ENCODE assay signal across 30 cellular contexts in the genomic region with DNA sequence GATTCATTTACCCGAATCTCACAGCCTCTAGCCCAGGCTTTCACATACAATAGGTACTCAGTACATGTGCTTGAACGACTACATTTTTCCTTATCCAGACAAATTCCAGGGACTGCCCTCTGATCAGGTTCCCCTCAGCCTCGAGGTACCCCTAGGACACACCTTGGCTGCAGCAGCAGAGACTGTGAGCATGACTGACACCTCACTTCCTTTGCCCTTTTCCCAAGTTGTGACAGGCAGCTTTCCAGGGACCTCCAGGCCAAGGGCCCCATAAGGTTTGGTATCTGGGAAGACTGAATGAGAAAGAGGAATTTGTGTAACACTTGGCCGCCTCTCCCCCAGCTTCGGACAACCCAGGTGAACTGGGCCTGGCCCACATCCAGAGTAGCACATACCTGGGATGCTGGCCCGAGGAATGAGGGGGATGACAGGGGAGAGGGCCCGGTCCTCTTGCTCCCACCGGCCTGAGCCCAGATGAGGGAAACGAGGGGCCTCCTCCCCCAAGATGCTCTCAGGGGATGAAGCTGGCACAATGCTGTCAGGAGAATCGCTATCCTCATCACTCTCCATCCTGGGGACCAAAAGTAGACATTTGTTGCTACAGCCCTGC. TPM values are rescaled to one million over a fixed set of nuclear protein-coding genes. Genes with fewer than 3 reads are reported as not detected.
"Had no signal": no experiment of that assay in that cellular context is flagged by ENCODE, and none has a peak within 500 bp of the region (broad histone marks: within the 10 kb centered on the region; RNA-seq: fewer than 3 reads in every experiment).

No MANE protein-coding gene starts in this region.

- H3K27ac ChIP-seq: breast epithelium, colonic mucosa, left ventricle myocardium inferior, pancreas, psoas muscle, right atrium auricular region, stomach, transverse colon, WERI-Rb-1 had no signal

- FAIRE-seq: pancreas, TTC549, urothelium cell line had no signal

- H3K9me3 ChIP-seq: breast epithelium, colonic mucosa, left ventricle myocardium inferior, pancreas, psoas muscle, right atrium auricular region, stomach, transverse colon had no signal

- H3K27me3 ChIP-seq: breast epithelium, colonic mucosa, dorsolateral prefrontal cortex, pancreas, right atrium auricular region, stomach, transverse colon had no signal

- H3K27ac Mint-ChIP-seq: activated CD4-positive, alpha-beta T cell treated with anti-CD3 and anti-CD28 coated beads, Interleukin-2, amount 10 ng/mL, durations not matched to agents 7 days and 5 days; T-helper 2 cell treated with Interferon-gamma antibody and Interleukin-4, amounts not matched to agents 5 μg/mL and 100 μg/mL, for 36 hours had no signal

- DNase-seq: activated CD4-positive, alpha-beta T cell treated with anti-CD3 and anti-CD28 coated beads, Interleukin-2, amount 10 ng/mL, durations not matched to agents 7 days and 5 days; activated CD4-positive, CD25-positive, alpha-beta regulatory T cell treated with anti-CD3 and anti-CD28 coated beads, Interleukin-2, amount 50 U/mL, for 72 hours; activated CD8-positive, alpha-beta memory T cell treated with anti-CD3 and anti-CD28 coated beads, Interleukin-2, amount 50 U/mL, for 4 hours; activated effector memory CD4-positive, alpha-beta T cell treated with Interleukin-2 at 50 U/mL for 16 hours; activated naive CD4-positive, alpha-beta T cell treated with anti-CD3 and anti-CD28 coated beads for 36 hours; activated naive CD8-positive, alpha-beta T cell treated with anti-CD3 and anti-CD28 coated beads, Interleukin-2, amount 10 ng/mL, durations not matched to agents 7 days and 5 days; activated T-cell treated with anti-CD3 and anti-CD28 coated beads, Interleukin-2, amount 50 U/mL, for 72 hours; amniotic stem cell; colonic mucosa; effector memory CD8-positive, alpha-beta T cell; foreskin melanocyte; left ventricle myocardium inferior; mammary epithelial cell; midbrain; natural killer cell; pancreas; psoas muscle; stomach; WERI-Rb-1 had no signal

- H3K4me1 Mint-ChIP-seq: activated naive CD8-positive, alpha-beta T cell treated with anti-CD3 and anti-CD28 coated beads, Interleukin-2, amount 10 ng/mL, durations not matched to agents 7 days and 5 days had no signal

- H3K36me3 Mint-ChIP-seq: natural killer cell had no signal

- H3K9me3 Mint-ChIP-seq: activated CD4-positive, alpha-beta T cell treated with anti-CD3 and anti-CD28 coated beads, Interleukin-2, amount 10 ng/mL, durations not matched to agents 7 days and 5 days; activated naive CD4-positive, alpha-beta T cell treated with anti-CD3 and anti-CD28 coated beads for 36 hours; activated naive CD8-positive, alpha-beta T cell treated with anti-CD3 and anti-CD28 coated beads, Interleukin-2, amount 10 ng/mL, durations not matched to agents 7 days and 5 days; activated T-cell treated with anti-CD3 and anti-CD28 coated beads, Interleukin-2, amount 50 U/mL, for 72 hours; central memory CD8-positive, alpha-beta T cell; effector memory CD8-positive, alpha-beta T cell; natural killer cell; T-helper 2 cell treated with Interferon-gamma antibody and Interleukin-4, amounts not matched to agents 5 μg/mL and 100 μg/mL, for 36 hours had no signal

- H3K4me3 ChIP-seq: breast epithelium, colonic mucosa, dorsolateral prefrontal cortex, left ventricle myocardium inferior, pancreas, psoas muscle, right atrium auricular region, stomach, transverse colon had no signal

- H3K4me3 Mint-ChIP-seq: activated CD4-positive, alpha-beta T cell treated with anti-CD3 and anti-CD28 coated beads, Interleukin-2, amount 10 ng/mL, durations not matched to agents 7 days and 5 days; activated naive CD4-positive, alpha-beta T cell treated with anti-CD3 and anti-CD28 coated beads for 36 hours; activated naive CD8-positive, alpha-beta T cell treated with anti-CD3 and anti-CD28 coated beads, Interleukin-2, amount 10 ng/mL, durations not matched to agents 7 days and 5 days; activated T-cell treated with anti-CD3 and anti-CD28 coated beads, Interleukin-2, amount 50 U/mL, for 72 hours; central memory CD8-positive, alpha-beta T cell; effector memory CD8-positive, alpha-beta T cell; natural killer cell; T-helper 2 cell treated with Interferon-gamma antibody and Interleukin-4, amounts not matched to agents 5 μg/mL and 100 μg/mL, for 36 hours had no signal

- ATAC-seq: activated T-cell treated with anti-CD3 and anti-CD28 coated beads, Interleukin-2, amount 50 U/mL, for 72 hours; effector memory CD8-positive, alpha-beta T cell; esophagus mucosa; natural killer cell; pancreas; psoas muscle had no signal

- H3K27me3 Mint-ChIP-seq: activated CD4-positive, alpha-beta T cell treated with anti-CD3 and anti-CD28 coated beads, Interleukin-2, amount 10 ng/mL, durations not matched to agents 7 days and 5 days; activated naive CD8-positive, alpha-beta T cell treated with anti-CD3 and anti-CD28 coated beads, Interleukin-2, amount 10 ng/mL, durations not matched to agents 7 days and 5 days; central memory CD8-positive, alpha-beta T cell; effector memory CD8-positive, alpha-beta T cell had no signal

- H3K4me1 ChIP-seq: breast epithelium, colonic mucosa, pancreas, psoas muscle, right atrium auricular region, stomach, transverse colon had no signal

RNA-seq across cellular contexts. Expression of a gene that starts 41.0 kb away (rescaled TPM):
- total RNA-seq: left ventricle myocardium inferior, stomach, transverse colon had no signal

RNA-seq across cellular contexts. Expression of a gene that starts 50.6 kb away (rescaled TPM):
- total RNA-seq: activated naive CD4-positive, alpha-beta T cell treated with anti-CD3 and anti-CD28 coated beads for 36 hours; breast epithelium; colonic mucosa; endothelial cell of umbilical vein; esophagus mucosa; left ventricle myocardium inferior; mammary epithelial cell; pancreas; psoas muscle; right atrium auricular region; stomach; temporal lobe; transverse colon had no signal
- polyA plus RNA-seq: endothelial cell of umbilical vein, mammary epithelial cell, pancreas, psoas muscle, stomach had no signal
